Comparison of ENCODE assay signal across 8 cellular contexts in genomic region chr1:18234790-18235242, GRCh38.
DNase-seq lines count a peak whose midpoint lies in the region; ATAC-seq, FAIRE-seq and TF ChIP-seq lines count a peak whose summit lies in the region.

No MANE protein-coding gene starts in this region.

- no peak overlapping the region for H3K4me3 ChIP-seq in IMR-90 (ENCODE audit: insufficient read depth, low read depth, low read length)
- no peak overlapping the region for H3K4me3 ChIP-seq in esophagus muscularis mucosa
- no peak overlapping the region for H3K4me3 ChIP-seq in pancreas

- TF ChIP-seq EP300 in esophagus muscularis mucosa (IDR thresholded peaks at IDR 0.05), result no peak

- no peaks in the 10 kb centered on the region for H3K9me1 ChIP-seq in IMR-90 (ENCODE audit: insufficient read depth, low read length)

- H2AFZ ChIP-seq in IMR-90 (replicated peaks; ENCODE audit: low read length, poor library complexity), result no peak overlapping the region

- no peak overlapping the region for H3K14ac ChIP-seq in IMR-90 (replicated peaks; ENCODE audit: low read depth, low read length)

- H2BK5ac ChIP-seq in IMR-90 (ENCODE audit: low read depth, low read length, poor library complexity, severe bottlenecking), result no peak overlapping the region

- TF ChIP-seq CTCF in IMR-90 (conservative IDR thresholded peaks at IDR 0.05; ENCODE audit: low read depth, low read length) (peak; percentile 30; the same call in 1 of the 2 replicates), esophagus muscularis mucosa (IDR thresholded peaks at IDR 0.05) (peak; percentile 15 to 56 (median 35)), pancreas (IDR thresholded peaks at IDR 0.05) (peak in 3 of 4 donors; percentile 29 to 49 (median 44))

- no peak for TF ChIP-seq RAD21 in IMR-90 (IDR thresholded peaks at IDR 0.05; ENCODE audit: low read length)

- H2AK5ac ChIP-seq in IMR-90 (ENCODE audit: low read depth, low read length), result no peak overlapping the region

- dilution Hi-C loops in IMR-90 (cut with HindIII; ENCODE audit: low sequenced_read_pairs, unreplicated experiment), result no loop called here

- WGBS in IMR-90 (ENCODE audit: extremely low coverage in 2 of 2, insufficient read length in 1 of 2), 2 experiments, result 60% methylated on average over 1 of the region's 6 CpGs; no CpG with 5 or more reads in 1 of the 2 experiments
- WGBS in esophagus muscularis mucosa, result 60% methylated on average over 6 of the region's 6 CpGs
- 56 to 68% methylated on average over 6 of the region's 6 CpGs for WGBS in pancreas, 2 donors

- no peak overlapping the region for H4K5ac ChIP-seq in IMR-90 (ENCODE audit: low read depth, low read length)

- ATAC-seq in IMR-90 (ENCODE audit: low read depth) (no peak), pancreas (peak in 3 of 4 donors; percentile 66 to 74 (median 67))

- no peaks in the 10 kb centered on the region for H4K20me1 ChIP-seq in IMR-90 (ENCODE audit: insufficient read depth, low read length)

- H3K9ac ChIP-seq in IMR-90 (ENCODE audit: low read depth, low read length), result no peak overlapping the region

- no peak overlapping the region for H3K18ac ChIP-seq in IMR-90 (ENCODE audit: low read depth, low read length)

- no peak overlapping the region for H2AK9ac ChIP-seq in IMR-90 (replicated peaks; ENCODE audit: low read depth, low read length, poor library complexity)

- H3K4me1 ChIP-seq in IMR-90 (ENCODE audit: control insufficient read depth, insufficient read depth, low read length) (no peaks in the 10 kb centered on the region), esophagus muscularis mucosa (no peaks in the 10 kb centered on the region), pancreas (no peaks in the 10 kb centered on the region)

- H2BK15ac ChIP-seq in IMR-90 (ENCODE audit: low read depth, low read length), result no peak overlapping the region

- H4K91ac ChIP-seq in IMR-90 (ENCODE audit: insufficient read depth, low read depth, low read length), result no peak overlapping the region

- H3K27ac ChIP-seq in IMR-90 (ENCODE audit: insufficient read depth, low read length) (no peak overlapping the region), esophagus muscularis mucosa (replicated peaks in 1 of 4) (no peak overlapping the region), pancreas (no peak overlapping the region)

- H3K23ac ChIP-seq in IMR-90 (ENCODE audit: low read depth, low read length), result no peak overlapping the region

- intact Hi-C loops in IMR-90 (cut with micrococcal nuclease), result no loop called here
- intact Hi-C loops in esophagus muscularis mucosa (cut with DNase I), result no loop called here
- intact Hi-C loops in pancreas (cut with DNase I), result no loop called here

- CTCF ChIA-PET in IMR-90 (lab: Yijun Ruan, JAX), result no interaction called here

- TF ChIP-seq POLR2A in IMR-90 (IDR thresholded peaks at IDR 0.05; ENCODE audit: low read depth, low read length), result no peak
- TF ChIP-seq POLR2A in esophagus muscularis mucosa (IDR thresholded peaks at IDR 0.05; ENCODE audit: low read depth), result no peak

- H3K36me3 ChIP-seq in IMR-90 (ENCODE audit: control insufficient read depth, insufficient read depth, low read length), result no peaks in the 10 kb centered on the region
- H3K36me3 ChIP-seq in esophagus muscularis mucosa, result no peaks in the 10 kb centered on the region
- no peaks in the 10 kb centered on the region for H3K36me3 ChIP-seq in pancreas

- H3K79me1 ChIP-seq in IMR-90 (ENCODE audit: low read depth in 1 of 2, low read length in 2 of 2), result no peaks in the 10 kb centered on the region

- H3K27me3 ChIP-seq in IMR-90 (ENCODE audit: control insufficient read depth, insufficient read depth, low read length), result no peaks in the 10 kb centered on the region
- H3K27me3 ChIP-seq in esophagus muscularis mucosa, result peaks cover 0 to 57% (median 0%) of the 10 kb centered on the region in 4 donors
- no peaks in the 10 kb centered on the region for H3K27me3 ChIP-seq in pancreas

- POLR2A ChIA-PET in IMR-90 (lab: Charles Lee; ENCODE audit: unreplicated experiment), result no interaction called here

- peaks cover 15% of the 10 kb centered on the region for H3K9me3 ChIP-seq in IMR-90 (ENCODE audit: control insufficient read depth, insufficient read depth, low read length)
- peaks cover 0 to 20% (median 13%) of the 10 kb centered on the region in 4 donors for H3K9me3 ChIP-seq in esophagus muscularis mucosa
- no peaks in the 10 kb centered on the region for H3K9me3 ChIP-seq in pancreas

- no TSS peak for BruUV-seq in IMR-90 (replicated peaks; lab: Mats Ljungman, UMichigan)

- in situ Hi-C loops in IMR-90 (cut with MboI; ENCODE audit: low sequenced_read_pairs), result no loop called here

- no peak overlapping the region for H3K56ac ChIP-seq in IMR-90 (ENCODE audit: extremely low read depth, insufficient read depth, low read length)

- DNase-seq in SIG-M5 treated with dmso at 0.1 percent for 504 hours (lab: John Stamatoyannopoulos, UW; ENCODE audit: unreplicated experiment), result peak; percentile 18
- no peak for DNase-seq in SIG-M5 (lab: John Stamatoyannopoulos, UW)
- DNase-seq in IMR-90, result peak; percentile 3
- DNase-seq in RCC 7860 (ENCODE audit: low spot score), result peak; percentile 29
- DNase-seq in esophagus muscularis mucosa (ENCODE audit: extremely low spot score), result no peak
- peak in 3 of 6 donors; percentile 10 to 21 (median 17) for DNase-seq in pancreas
- DNase-seq in central memory CD4-positive, alpha-beta T cell, result no peak
- DNase-seq in mesenteric fat pad (ENCODE audit: low spot score), result no peak

- FAIRE-seq in RCC 7860 (lab: Jason Lieb, UNC), result no peak
- no peak for FAIRE-seq in pancreas (lab: Jason Lieb, UNC)

- H2BK120ac ChIP-seq in IMR-90 (ENCODE audit: low read depth, low read length), result no peak overlapping the region

- no peak overlapping the region for H2BK20ac ChIP-seq in IMR-90 (ENCODE audit: low read depth, low read length)

- no peak overlapping the region for H3K4ac ChIP-seq in IMR-90 (ENCODE audit: low read depth, low read length)

- H4K8ac ChIP-seq in IMR-90 (ENCODE audit: low read depth in 2 of 2, low read length in 2 of 2), result no peak overlapping the region

- no peak overlapping the region for H3K4me2 ChIP-seq in IMR-90 (ENCODE audit: low read depth, low read length)

TF ChIP-seq in IMR-90, 13 proteins besides CTCF, POLR2A, EP300 and RAD21:
- TF ChIP-seq NFE2L2 (IDR thresholded peaks at IDR 0.05; ENCODE audit: low read depth, low read length), result no peak
- TF ChIP-seq BHLHE40 (IDR thresholded peaks at IDR 0.05; ENCODE audit: low read depth, low read length), result no peak
- TF ChIP-seq RCOR1 (IDR thresholded peaks at IDR 0.05; ENCODE audit: insufficient replicate concordance, low read length), result no peak
- no peak for TF ChIP-seq CEBPB (IDR thresholded peaks at IDR 0.05; ENCODE audit: low read depth, low read length)
- TF ChIP-seq ELK1 (IDR thresholded peaks at IDR 0.05; ENCODE audit: borderline replicate concordance, low read depth, low read length), result no peak
- no peak for TF ChIP-seq CHD1 (IDR thresholded peaks at IDR 0.05; ENCODE audit: low read depth, low read length)
- TF ChIP-seq MXI1 (IDR thresholded peaks at IDR 0.05; ENCODE audit: borderline replicate concordance, low read depth, low read length), result no peak
- no peak for TF ChIP-seq FOS (IDR thresholded peaks at IDR 0.05; ENCODE audit: low read depth, low read length)
- TF ChIP-seq MAZ (IDR thresholded peaks at IDR 0.05; ENCODE audit: borderline replicate concordance, low read depth, low read length), result no peak
- no peak for TF ChIP-seq RFX5 (IDR thresholded peaks at IDR 0.05; ENCODE audit: low read depth, low read length)
- no peak for TF ChIP-seq SMC3 (IDR thresholded peaks at IDR 0.05; ENCODE audit: low read depth, low read length)
- TF ChIP-seq USF2 (IDR thresholded peaks at IDR 0.05; ENCODE audit: low read depth, low read length), result no peak
- TF ChIP-seq MAFK (IDR thresholded peaks at IDR 0.05; ENCODE audit: low read depth, low read length), result no peak

Comparison
In these comparisons a context has a peak if more than half of its experiments do, and no peak if none do; other contexts are left out.
1. DNase-seq: peak in SIG-M5 treated with dmso at 0.1 percent for 504 hours (single experiment), IMR-90 (single experiment) and RCC 7860 (single experiment); none in SIG-M5 (single experiment), esophagus muscularis mucosa (single experiment), central memory CD4-positive, alpha-beta T cell (single experiment) and mesenteric fat pad (single experiment).
2. Peak in every context shown above with its lines, with median percentiles within 50 percentile points of each other: CTCF ChIP-seq.